Comparison of ENCODE assay signal across 1 cellular context in the genomic region with DNA sequence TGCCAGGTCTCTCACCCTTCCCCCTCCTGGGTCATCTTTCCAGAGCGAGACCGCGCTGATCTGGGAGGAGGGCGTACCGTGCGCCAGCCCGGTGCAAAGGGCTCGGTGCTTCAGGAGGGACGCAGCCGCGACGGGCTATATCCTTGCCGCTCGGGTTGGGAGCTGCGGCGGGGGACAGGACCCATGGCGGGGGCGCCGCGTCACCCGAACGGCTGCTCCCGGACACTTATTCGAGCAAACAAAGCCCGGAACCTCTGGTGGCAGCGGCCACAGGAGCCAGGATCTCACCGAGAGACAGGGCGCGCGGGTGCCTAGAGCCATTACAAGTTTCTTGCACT.
TF ChIP-seq lines count a peak whose summit lies in the region.

No MANE protein-coding gene starts in this region.

TF ChIP-seq in IMR-90, 13 proteins besides CTCF, POLR2A, EP300 and RAD21 (continued from another document):
- TF ChIP-seq, protein P1, sequence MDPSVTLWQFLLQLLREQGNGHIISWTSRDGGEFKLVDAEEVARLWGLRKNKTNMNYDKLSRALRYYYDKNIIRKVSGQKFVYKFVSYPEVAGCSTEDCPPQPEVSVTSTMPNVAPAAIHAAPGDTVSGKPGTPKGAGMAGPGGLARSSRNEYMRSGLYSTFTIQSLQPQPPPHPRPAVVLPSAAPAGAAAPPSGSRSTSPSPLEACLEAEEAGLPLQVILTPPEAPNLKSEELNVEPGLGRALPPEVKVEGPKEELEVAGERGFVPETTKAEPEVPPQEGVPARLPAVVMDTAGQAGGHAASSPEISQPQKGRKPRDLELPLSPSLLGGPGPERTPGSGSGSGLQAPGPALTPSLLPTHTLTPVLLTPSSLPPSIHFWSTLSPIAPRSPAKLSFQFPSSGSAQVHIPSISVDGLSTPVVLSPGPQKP (IDR thresholded peaks at IDR 0.05; ENCODE audit: borderline replicate concordance, low read depth, low read length), result no peak
- TF ChIP-seq MAFK (IDR thresholded peaks at IDR 0.05; ENCODE audit: low read depth, low read length), result no peak
- TF ChIP-seq RFX5 (IDR thresholded peaks at IDR 0.05; ENCODE audit: low read depth, low read length), result no peak
- no peak for TF ChIP-seq SMC3 (IDR thresholded peaks at IDR 0.05; ENCODE audit: low read depth, low read length)
- TF ChIP-seq MAZ (IDR thresholded peaks at IDR 0.05; ENCODE audit: borderline replicate concordance, low read depth, low read length), result no peak
